Comparison of ENCODE assay signal across 28 cellular contexts in the genomic region with DNA sequence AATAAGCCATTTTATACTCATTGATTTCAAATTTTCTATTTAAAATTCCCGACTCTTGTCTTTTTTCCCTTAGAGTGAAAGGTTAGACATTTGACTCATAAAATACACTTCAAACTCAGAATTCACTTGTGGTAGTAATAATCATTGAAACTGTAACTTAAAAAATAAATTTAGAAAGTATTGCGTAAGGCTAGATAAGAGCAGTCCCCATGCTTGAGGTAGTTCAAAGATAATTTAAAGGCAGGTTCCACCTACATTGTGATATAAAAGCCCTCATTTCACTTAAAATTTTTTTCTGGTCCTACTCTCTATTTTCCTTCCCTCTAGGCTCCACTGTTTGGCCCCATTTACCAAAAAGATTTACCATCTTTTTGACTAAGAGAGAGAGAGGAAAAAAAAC.
"Had no signal": no experiment of that assay in that cellular context is flagged by ENCODE, and none has a peak within 500 bp of the region (broad histone marks: within the 10 kb centered on the region; RNA-seq: fewer than 3 reads in every experiment).

No MANE protein-coding gene starts in this region.

- FAIRE-seq: astrocyte, bronchial epithelial cell, frontal cortex had no signal

- H3K27ac ChIP-seq: brain microvascular endothelial cell, coronary artery, dorsolateral prefrontal cortex, heart left ventricle had no signal

- ATAC-seq: activated CD4-positive, alpha-beta T cell treated with anti-CD3 and anti-CD28 coated beads for 36 hours; activated CD8-positive, alpha-beta memory T cell treated with anti-CD3 and anti-CD28 coated beads, Interleukin-2, amount 10 ng/mL, durations not matched to agents 7 days and 5 days; activated CD8-positive, alpha-beta T cell treated with anti-CD3 and anti-CD28 coated beads, Interleukin-2, amount 10 ng/mL, durations not matched to agents 7 days and 5 days; activated naive CD4-positive, alpha-beta T cell treated with anti-CD3 and anti-CD28 coated beads, Interleukin-2, amount 50 U/mL, for 72 hours; activated T-cell treated with anti-CD3 and anti-CD28 coated beads, Interleukin-2, amount 50 U/mL, for 72 hours; esophagus mucosa; heart left ventricle had no signal

- H3K36me3 ChIP-seq: brain microvascular endothelial cell, heart left ventricle had no signal

- H3K27me3 ChIP-seq: brain microvascular endothelial cell, dorsolateral prefrontal cortex, heart left ventricle had no signal

- H3K4me1 ChIP-seq: heart left ventricle had no signal

- H3K4me3 ChIP-seq: coronary artery, dorsolateral prefrontal cortex, heart left ventricle had no signal

- DNase-seq: activated CD4-positive, alpha-beta memory T cell treated with anti-CD3 and anti-CD28 coated beads for 36 hours; activated CD4-positive, alpha-beta T cell treated with anti-CD3 and anti-CD28 coated beads for 36 hours; activated CD4-positive, alpha-beta T cell treated with anti-CD3 and anti-CD28 coated beads, Interleukin-2, amount 10 ng/mL, durations not matched to agents 24 days and 14 days; activated CD4-positive, CD25-positive, alpha-beta regulatory T cell; activated CD4-positive, CD25-positive, alpha-beta regulatory T cell treated with anti-CD3 and anti-CD28 coated beads, Interleukin-2, amount 50 U/mL, for 72 hours; activated CD8-positive, alpha-beta memory T cell treated with anti-CD3 and anti-CD28 coated beads, Interleukin-2, amount 10 ng/mL, durations not matched to agents 7 days and 5 days; activated CD8-positive, alpha-beta memory T cell treated with anti-CD3 and anti-CD28 coated beads, Interleukin-2, amount 50 U/mL, for 48 hours; activated CD8-positive, alpha-beta T cell treated with anti-CD3 and anti-CD28 coated beads, Interleukin-2, amount 10 ng/mL, durations not matched to agents 7 days and 5 days; activated gamma-delta T cell; activated naive CD4-positive, alpha-beta T cell; activated naive CD4-positive, alpha-beta T cell treated with anti-CD3 and anti-CD28 coated beads, Interleukin-2, amount 10 ng/mL, durations not matched to agents 7 days and 5 days; activated naive CD8-positive, alpha-beta T cell treated with anti-CD3 and anti-CD28 coated beads, Interleukin-2, amount 10 ng/mL, durations not matched to agents 7 days and 5 days; activated T-cell treated with anti-CD3 and anti-CD28 coated beads for 4 hours; activated T-cell treated with anti-CD3 and anti-CD28 coated beads, Interleukin-2, amount 50 U/mL, for 24 hours; activated T-cell treated with anti-CD3 and anti-CD28 coated beads, Interleukin-2, amount 50 U/mL, for 72 hours; brain microvascular endothelial cell; dorsolateral prefrontal cortex; effector memory CD4-positive, alpha-beta T cell; endodermal cell; foreskin fibroblast; heart left ventricle; T-helper 2 cell had no signal
